Comparison of ENCODE assay signal across 8 cellular contexts in the genomic region with DNA sequence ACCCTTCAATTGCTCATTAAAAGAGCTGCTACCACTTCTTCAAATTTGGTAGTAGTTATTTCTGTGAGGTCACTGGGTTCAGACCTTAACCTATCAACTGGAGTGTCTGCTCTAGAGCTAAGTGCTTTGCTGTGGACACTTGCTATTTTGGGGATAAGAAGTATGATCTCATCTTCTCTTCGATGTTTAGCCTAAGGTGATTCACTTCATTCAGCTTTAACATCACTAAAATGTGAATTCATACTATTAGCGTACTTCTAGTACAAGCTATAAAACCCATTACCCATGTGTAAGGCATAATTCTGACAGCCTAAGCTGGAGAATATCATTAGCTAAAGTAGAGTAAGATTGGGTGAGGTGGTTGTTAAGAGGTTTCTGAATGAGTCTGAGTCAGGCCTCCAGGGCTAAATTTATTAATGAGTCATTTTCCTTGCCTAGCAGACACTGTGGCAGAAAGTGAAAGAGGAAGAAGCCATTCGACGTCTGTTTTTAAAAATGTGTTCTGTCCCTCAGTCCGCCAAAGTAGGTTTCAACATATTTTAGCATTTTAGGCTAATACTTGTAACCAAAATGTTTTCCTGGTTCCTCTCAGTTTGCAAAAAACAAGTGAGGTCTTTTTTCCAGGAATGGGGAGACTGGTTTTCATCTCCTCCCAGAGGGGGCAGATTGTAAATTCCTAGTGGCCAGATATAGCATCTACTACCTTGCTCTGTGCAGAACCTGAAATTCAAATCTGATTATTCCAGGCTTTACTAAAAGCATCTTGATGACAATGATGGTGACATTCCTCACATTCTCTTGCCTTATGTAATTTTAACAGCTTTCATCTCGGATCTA.
A peak's percentile ranks its signal among the peaks of the same experiment; 100 is the strongest.
DNase-seq lines count a peak whose midpoint lies in the region; ATAC-seq, FAIRE-seq and TF ChIP-seq lines count a peak whose summit lies in the region.

No MANE protein-coding gene starts in this region.

- H3K4me1 ChIP-seq in A549 = peaks cover 13% of the 10 kb centered on the region
- no peaks in the 10 kb centered on the region for H3K4me1 ChIP-seq in urinary bladder (ENCODE audit: insufficient read depth)

- peak; percentile 52 to 64 for DNase-seq in A549 (ENCODE audit: low read depth in 1 of 2, low spot score in 1 of 2)
- peak; percentile 32 for DNase-seq in NCI-H82 treated with DMSO at 0.1 percent for 48 hours (lab: John Stamatoyannopoulos, UW; ENCODE audit: unreplicated experiment)
- peak; percentile 6 for DNase-seq in brain pericyte (ENCODE audit: low read depth, low spot score)
- DNase-seq in left kidney (ENCODE audit: low read depth, low spot score) = peak; percentile 21
- no peak for DNase-seq in NCI-H2107 (lab: John Stamatoyannopoulos, UW)

- 26% methylated on average over 6 of the region's 6 CpGs for WGBS in A549 (ENCODE audit: missing lambda C conversion rate)
- 34% methylated on average over 6 of the region's 6 CpGs for WGBS in urinary bladder

- peak; percentile 95 for ATAC-seq in A549
- peak; percentile 99 for ATAC-seq in GM18511 (IDR thresholded peaks at IDR 0.05; ENCODE audit: unreplicated experiment)
- peak; percentile 99 for ATAC-seq in HG02852 (IDR thresholded peaks at IDR 0.05; ENCODE audit: unreplicated experiment)

- POLR2A ChIA-PET in A549 (lab: Yijun Ruan, JAX) = interaction anchor here (1.3 kb wide), 1 partner anchor 24 kb away, joined by 6 read pairs; no protein-coding TSS in a partner anchor

- peak; percentile 96 for FAIRE-seq in A549 (lab: Jason Lieb, UNC)

- H3K27ac ChIP-seq in A549 (peak overlapping the region; percentile 45 to 71; a peak in 5 of 6 replicates), urinary bladder (ENCODE audit: low read depth) (peak overlapping the region; percentile 79)

- H3K36me3 ChIP-seq in urinary bladder (ENCODE audit: insufficient read depth) = no peaks in the 10 kb centered on the region

- TF ChIP-seq RAD21 in A549 (conservative IDR thresholded peaks at IDR 0.05 in 1 of 2, IDR thresholded peaks at IDR 0.05 in 1 of 2) = no peak; a peak in 1 of 5 replicates

- H3K9me3 ChIP-seq in A549 = no peaks in the 10 kb centered on the region

- CTCF ChIA-PET in A549 (lab: Yijun Ruan, JAX) = interaction anchor here (0.9 to 2.4 kb wide), 7 partner anchors 11 to 180 kb away, joined by 3 to 15 read pairs (median 4); no protein-coding TSS in a partner anchor

- TF ChIP-seq CTCF in A549 (IDR thresholded peaks at IDR 0.05) = no peak

- no peak for TF ChIP-seq POLR2A in A549 (IDR thresholded peaks at IDR 0.05; ENCODE audit: low read length)

- H3K4me3 ChIP-seq in A549 = 0 out of 3 replicates have a peak overlapping the region, but pooled peaks have one; percentile 15
- H3K4me3 ChIP-seq in urinary bladder (ENCODE audit: low read depth, low read length) = no peak overlapping the region

- no peak for TF ChIP-seq EP300 in A549 (IDR thresholded peaks at IDR 0.05)

- peak overlapping the region; percentile 66 for H3K4me2 ChIP-seq in A549

TF ChIP-seq in A549, 52 proteins besides CTCF, POLR2A, EP300 and RAD21:
- TF ChIP-seq, protein P1, sequence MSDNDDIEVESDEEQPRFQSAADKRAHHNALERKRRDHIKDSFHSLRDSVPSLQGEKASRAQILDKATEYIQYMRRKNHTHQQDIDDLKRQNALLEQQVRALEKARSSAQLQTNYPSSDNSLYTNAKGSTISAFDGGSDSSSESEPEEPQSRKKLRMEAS (IDR thresholded peaks at IDR 0.05) = peak; percentile 40; the same call in 1 of the 2 replicates
- peak; percentile 35; the same call in 1 of the 2 replicates for TF ChIP-seq JUNB (IDR thresholded peaks at IDR 0.05)
- TF ChIP-seq, protein P2, sequence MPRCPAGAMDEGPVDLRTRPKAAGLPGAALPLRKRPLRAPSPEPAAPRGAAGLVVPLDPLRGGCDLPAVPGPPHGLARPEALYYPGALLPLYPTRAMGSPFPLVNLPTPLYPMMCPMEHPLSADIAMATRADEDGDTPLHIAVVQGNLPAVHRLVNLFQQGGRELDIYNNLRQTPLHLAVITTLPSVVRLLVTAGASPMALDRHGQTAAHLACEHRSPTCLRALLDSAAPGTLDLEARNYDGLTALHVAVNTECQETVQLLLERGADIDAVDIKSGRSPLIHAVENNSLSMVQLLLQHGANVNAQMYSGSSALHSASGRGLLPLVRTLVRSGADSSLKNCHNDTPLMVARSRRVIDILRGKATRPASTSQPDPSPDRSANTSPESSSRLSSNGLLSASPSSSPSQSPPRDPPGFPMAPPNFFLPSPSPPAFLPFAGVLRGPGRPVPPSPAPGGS (IDR thresholded peaks at IDR 0.05) = no peak
- TF ChIP-seq FOSL2 (IDR thresholded peaks at IDR 0.05) = no peak; the same call in 1 of the 2 replicates
- TF ChIP-seq FOSL2 (CRISPR knock-in tag; IDR thresholded peaks at IDR 0.05) = peak; percentile 86
